14 cellular contexts compared by ENCODE assay signal in genomic region chr11:123576501-123576900, GRCh38.
A peak's percentile ranks its signal among the peaks of the same experiment; 100 is the strongest.
DNase-seq lines count a peak whose midpoint lies in the region; ATAC-seq, FAIRE-seq and TF ChIP-seq lines count a peak whose summit lies in the region.
"Had no signal": no experiment of that assay in that cellular context is flagged by ENCODE, and none has a peak within 500 bp of the region (broad histone marks: within the 10 kb centered on the region; RNA-seq: fewer than 3 reads in every experiment).

No MANE protein-coding gene starts in this region.

- H3K9me3 Mint-ChIP-seq in HFFc6 (no peaks in the 10 kb centered on the region), astrocyte (ENCODE audit: unreplicated experiment) (no peaks in the 10 kb centered on the region)
- H3K9me3 Mint-ChIP-seq: activated CD8-positive, alpha-beta T cell treated with anti-CD3 and anti-CD28 coated beads for 36 hours; activated naive CD4-positive, alpha-beta T cell treated with anti-CD3 and anti-CD28 coated beads, Interleukin-2, amount 50 U/mL, for 72 hours; activated T-cell treated with anti-CD3 and anti-CD28 coated beads, Interleukin-2, amount 50 U/mL, for 72 hours had no signal

- H3K4me1 ChIP-seq in astrocyte (ENCODE audit: insufficient read depth, low read length) (no peaks in the 10 kb centered on the region), mesenchymal stem cell (ENCODE audit: control insufficient read depth, insufficient read depth, low read depth, low read length) (peaks cover 2% of the 10 kb centered on the region)
- H3K4me1 ChIP-seq: colonic mucosa, uterus had no signal

- H3K36me3 ChIP-seq in astrocyte (ENCODE audit: insufficient read depth, low read length), result no peaks in the 10 kb centered on the region
- H3K36me3 ChIP-seq in mesenchymal stem cell (ENCODE audit: control insufficient read depth in 1 of 2, insufficient read depth in 2 of 2, low read depth in 1 of 2, low read length in 2 of 2), result peaks cover 2 to 8% of the 10 kb centered on the region in 2 experiments
- H3K36me3 ChIP-seq: colonic mucosa, uterus had no signal

- no peak overlapping the region for H2BK12ac ChIP-seq in mesenchymal stem cell (ENCODE audit: low read length in 2 of 2)

- H3K27me3 ChIP-seq in astrocyte (ENCODE audit: insufficient read depth, low read length) (peaks cover 4% of the 10 kb centered on the region), mesenchymal stem cell (ENCODE audit: control insufficient read depth in 1 of 2, insufficient read depth in 1 of 2, low read length in 2 of 2) (peaks cover 0 to 11% of the 10 kb centered on the region in 2 experiments)
- H3K27me3 ChIP-seq: colonic mucosa, uterus had no signal

- no peak overlapping the region for H2AFZ ChIP-seq in astrocyte (ENCODE audit: low read depth, low read length)
- H2AFZ ChIP-seq in mesenchymal stem cell (ENCODE audit: low read depth, low read length), result no peak overlapping the region

- H2AK5ac ChIP-seq in mesenchymal stem cell (ENCODE audit: low read length, severe bottlenecking), result no peak overlapping the region

- H3K4me3 ChIP-seq in astrocyte (ENCODE audit: insufficient read depth, low read depth, low read length) (no peak overlapping the region), mesenchymal stem cell (ENCODE audit: insufficient read depth in 1 of 2, low read depth in 1 of 2, low read length in 2 of 2) (peak overlapping the region in 1 of 2 experiments; percentile 27)
- H3K4me3 ChIP-seq: colonic mucosa, uterus had no signal

- no peak overlapping the region for H3K18ac ChIP-seq in mesenchymal stem cell (ENCODE audit: low read depth in 1 of 2, low read length in 2 of 2)

- H3K4me3 Mint-ChIP-seq in HFFc6 (no peak overlapping the region), astrocyte (ENCODE audit: unreplicated experiment) (no peak overlapping the region)
- H3K4me3 Mint-ChIP-seq: activated CD8-positive, alpha-beta T cell treated with anti-CD3 and anti-CD28 coated beads for 36 hours; activated T-cell treated with anti-CD3 and anti-CD28 coated beads, Interleukin-2, amount 50 U/mL, for 72 hours had no signal

- H3K79me2 ChIP-seq in astrocyte (ENCODE audit: insufficient read depth, low read length), result no peaks in the 10 kb centered on the region

- no peaks in the 10 kb centered on the region for H3K9me3 ChIP-seq in astrocyte (ENCODE audit: insufficient read depth, low read depth, low read length)
- H3K9me3 ChIP-seq in mesenchymal stem cell (ENCODE audit: control insufficient read depth, low read length), result no peaks in the 10 kb centered on the region
- H3K9me3 ChIP-seq: colonic mucosa, uterus had no signal

- no peak overlapping the region for H3K4ac ChIP-seq in mesenchymal stem cell (ENCODE audit: low read depth in 1 of 2, low read length in 2 of 2)

- no peak for ATAC-seq in GM19455 (IDR thresholded peaks at IDR 0.05; ENCODE audit: unreplicated experiment)
- no peak for ATAC-seq in HG03520 (IDR thresholded peaks at IDR 0.05; ENCODE audit: unreplicated experiment)

- peaks cover 8% of the 10 kb centered on the region for H3K27me3 Mint-ChIP-seq in HFFc6 (ENCODE audit: insufficient read depth)
- peaks cover 25% of the 10 kb centered on the region for H3K27me3 Mint-ChIP-seq in astrocyte (ENCODE audit: low read depth, unreplicated experiment)

- H4K20me1 ChIP-seq in astrocyte (ENCODE audit: insufficient read depth, low read length), result peaks cover 16% of the 10 kb centered on the region

- DNase-seq in NCI-H1092 treated with DMSO at 0.1 percent for 48 hours (lab: John Stamatoyannopoulos, UW) (peak; percentile 51), NCI-H1092 (lab: John Stamatoyannopoulos, UW) (no peak), HFFc6 (no peak), astrocyte (ENCODE audit: low read depth) (no peak), mesenchymal stem cell (no peak), HuH-7 (ENCODE audit: low spot score) (no peak)

- no peak overlapping the region for H3K14ac ChIP-seq in mesenchymal stem cell (ENCODE audit: low read length in 2 of 2)

- H3K27ac Mint-ChIP-seq in HFFc6 (peak overlapping the region; percentile 32; the same call in 1 of the 2 replicates), astrocyte (ENCODE audit: unreplicated experiment) (no peak overlapping the region)
- H3K27ac Mint-ChIP-seq: activated CD8-positive, alpha-beta T cell treated with anti-CD3 and anti-CD28 coated beads for 36 hours; activated naive CD4-positive, alpha-beta T cell treated with anti-CD3 and anti-CD28 coated beads, Interleukin-2, amount 50 U/mL, for 72 hours; activated T-cell treated with anti-CD3 and anti-CD28 coated beads, Interleukin-2, amount 50 U/mL, for 72 hours had no signal

- no peak overlapping the region for H3K23ac ChIP-seq in mesenchymal stem cell (ENCODE audit: low read length in 2 of 2)

- H4K91ac ChIP-seq in mesenchymal stem cell (ENCODE audit: low read length), result no peak overlapping the region

- no peak overlapping the region for H4K8ac ChIP-seq in mesenchymal stem cell (ENCODE audit: low read length)

- TF ChIP-seq CTCF in HFFc6 (IDR thresholded peaks at IDR 0.05) (no peak), astrocyte (IDR thresholded peaks at IDR 0.05; ENCODE audit: insufficient read depth, low read depth, low read length) (no peak)

- H2BK5ac ChIP-seq in mesenchymal stem cell (ENCODE audit: low read depth, low read length, poor library complexity, severe bottlenecking), result no peak overlapping the region

- no peak for FAIRE-seq in astrocyte (lab: Jason Lieb, UNC)
- FAIRE-seq: small intestine had no signal

- H3K36me3 Mint-ChIP-seq in HFFc6 (ENCODE audit: low read depth), result no peaks in the 10 kb centered on the region
- no peaks in the 10 kb centered on the region for H3K36me3 Mint-ChIP-seq in astrocyte (ENCODE audit: low read depth, unreplicated experiment)
- H3K36me3 Mint-ChIP-seq: activated naive CD4-positive, alpha-beta T cell treated with anti-CD3 and anti-CD28 coated beads, Interleukin-2, amount 50 U/mL, for 72 hours had no signal

- H3K4me1 Mint-ChIP-seq in HFFc6 (ENCODE audit: low read depth), result peaks cover 48% of the 10 kb centered on the region
- H3K4me1 Mint-ChIP-seq in astrocyte (ENCODE audit: low read depth, unreplicated experiment), result peaks cover 4% of the 10 kb centered on the region

- no peak overlapping the region for H2BK15ac ChIP-seq in mesenchymal stem cell (ENCODE audit: low read depth, poor library complexity, severe bottlenecking)

- H3K9ac ChIP-seq in astrocyte (ENCODE audit: low read length) (no peak overlapping the region), mesenchymal stem cell (ENCODE audit: low read length) (peak overlapping the region; percentile 46)

- no peak overlapping the region for H3K27ac ChIP-seq in astrocyte (ENCODE audit: low read depth, low read length)
- no peak overlapping the region for H3K27ac ChIP-seq in mesenchymal stem cell (ENCODE audit: low read length, poor library complexity, severe bottlenecking)
- H3K27ac ChIP-seq: colonic mucosa, uterus had no signal

- H3K79me1 ChIP-seq in mesenchymal stem cell (replicated peaks; ENCODE audit: low read length, poor library complexity, severe bottlenecking), result no peaks in the 10 kb centered on the region

- H2BK120ac ChIP-seq in mesenchymal stem cell (ENCODE audit: low read depth, low read length), result no peak overlapping the region

- H3K4me2 ChIP-seq in astrocyte (ENCODE audit: low read length) (peak overlapping the region; percentile 41), mesenchymal stem cell (ENCODE audit: low read length, poor library complexity, severe bottlenecking) (no peak overlapping the region)

- WGBS in mesenchymal stem cell, result 79% methylated on average over 2 of the region's 3 CpGs
